In genomic region chr15:75651810-75652543, GRCh38 we compare ENCODE assay signal across 9 cellular contexts. TPM values are rescaled to one million over a fixed set of nuclear protein-coding genes. Genes with fewer than 3 reads are reported as not detected.
DNase-seq lines count a peak whose midpoint lies in the region; ATAC-seq, FAIRE-seq and TF ChIP-seq lines count a peak whose summit lies in the region.
"Had no signal": no experiment of that assay in that cellular context is flagged by ENCODE, and none has a peak within 500 bp of the region (broad histone marks: within the 10 kb centered on the region; RNA-seq: fewer than 3 reads in every experiment).

No MANE protein-coding gene starts in this region.

- peaks cover 8 to 28% (median 25%) of the 10 kb centered on the region in 4 donors for H3K4me1 Mint-ChIP-seq in naive thymus-derived CD8-positive, alpha-beta T cell
- H3K4me1 Mint-ChIP-seq in activated naive CD4-positive, alpha-beta T cell treated with anti-CD3 and anti-CD28 coated beads for 36 hours (ENCODE audit: low read depth): peaks cover 13% of the 10 kb centered on the region

- H3K27me3 ChIP-seq in ACC112 (ENCODE audit: insufficient read depth, low read length) (no peaks in the 10 kb centered on the region), colonic mucosa (no peaks in the 10 kb centered on the region)

- peak overlapping the region in 6 of 10 donors; percentile 16 to 79 (median 50) for H3K27ac Mint-ChIP-seq in naive thymus-derived CD8-positive, alpha-beta T cell
- no peak overlapping the region for H3K27ac Mint-ChIP-seq in activated naive CD4-positive, alpha-beta T cell treated with anti-CD3 and anti-CD28 coated beads for 36 hours

- H3K4me1 ChIP-seq in ACC112 (ENCODE audit: control insufficient read depth, insufficient read depth, low read length, unreplicated experiment) (peaks cover 54% of the 10 kb centered on the region), colonic mucosa (peaks cover 31% of the 10 kb centered on the region)

- CTCF ChIA-PET in activated naive CD4-positive, alpha-beta T cell treated with anti-CD3 and anti-CD28 coated beads for 36 hours (lab: Charles Lee): interaction anchor here (0.6 to 1.1 kb wide), 2 partner anchors 143 to 477 kb away, joined by 4 read pairs; no protein-coding TSS in a partner anchor

- no peak for ATAC-seq in naive thymus-derived CD8-positive, alpha-beta T cell
- no peak for ATAC-seq in HG02870 (IDR thresholded peaks at IDR 0.05; ENCODE audit: unreplicated experiment)

- H3K9ac ChIP-seq in colonic mucosa (ENCODE audit: low read depth in 2 of 2, low read length in 2 of 2): peak overlapping the region; percentile 30 to 52

- peaks cover 92% of the 10 kb centered on the region for H3K79me2 ChIP-seq in ACC112 (ENCODE audit: control insufficient read depth, insufficient read depth, low read length, unreplicated experiment)

- H3K27ac ChIP-seq in ACC112 (ENCODE audit: low read depth, low read length) (peak overlapping the region; percentile 44), KOPT-K1 (ENCODE audit: low read depth, low read length, poor library complexity, severe bottlenecking) (peak overlapping the region; percentile 51), colonic mucosa (peak overlapping the region; percentile 37)

- H3K9me3 ChIP-seq in KOPT-K1 (ENCODE audit: insufficient read depth, low read length, poor library complexity, severe bottlenecking): no peaks in the 10 kb centered on the region
- H3K9me3 ChIP-seq in colonic mucosa: no peaks in the 10 kb centered on the region

- no peaks in the 10 kb centered on the region for H3K27me3 Mint-ChIP-seq in naive thymus-derived CD8-positive, alpha-beta T cell
- no peaks in the 10 kb centered on the region for H3K27me3 Mint-ChIP-seq in activated naive CD4-positive, alpha-beta T cell treated with anti-CD3 and anti-CD28 coated beads for 36 hours (ENCODE audit: low read depth)
- H3K27me3 Mint-ChIP-seq: activated CD4-positive, alpha-beta T cell treated with anti-CD3 and anti-CD28 coated beads for 36 hours had no signal

- TF ChIP-seq CTCF in colonic mucosa (IDR thresholded peaks at IDR 0.05): no peak

- peak overlapping the region in 3 of 10 donors; percentile 52 to 63 (median 62) for H3K4me3 Mint-ChIP-seq in naive thymus-derived CD8-positive, alpha-beta T cell
- H3K4me3 Mint-ChIP-seq in activated naive CD4-positive, alpha-beta T cell treated with anti-CD3 and anti-CD28 coated beads for 36 hours: no peak overlapping the region
- H3K4me3 Mint-ChIP-seq: activated CD4-positive, alpha-beta T cell treated with anti-CD3 and anti-CD28 coated beads for 36 hours had no signal

- H3K9me3 Mint-ChIP-seq in naive thymus-derived CD8-positive, alpha-beta T cell: no peaks in the 10 kb centered on the region
- H3K9me3 Mint-ChIP-seq in activated naive CD4-positive, alpha-beta T cell treated with anti-CD3 and anti-CD28 coated beads for 36 hours: no peaks in the 10 kb centered on the region

- H3K4me3 ChIP-seq in ACC112 (ENCODE audit: low read depth, low read length) (peak overlapping the region; percentile 96), colonic mucosa (peak overlapping the region; percentile 67)

- no peak overlapping the region for H2AFZ ChIP-seq in ACC112 (ENCODE audit: low read length, unreplicated experiment)

- H3K36me3 ChIP-seq in ACC112 (ENCODE audit: insufficient read depth, low read length) (peaks cover 4% of the 10 kb centered on the region; the same call in 1 of the 2 replicates), KOPT-K1 (ENCODE audit: insufficient read depth, low read length) (no peaks in the 10 kb centered on the region), colonic mucosa (no peaks in the 10 kb centered on the region)

- H3K36me3 Mint-ChIP-seq in naive thymus-derived CD8-positive, alpha-beta T cell: no peaks in the 10 kb centered on the region
- no peaks in the 10 kb centered on the region for H3K36me3 Mint-ChIP-seq in activated naive CD4-positive, alpha-beta T cell treated with anti-CD3 and anti-CD28 coated beads for 36 hours (ENCODE audit: low read depth)

- intact Hi-C loops in colonic mucosa (cut with DNase I): no loop called here
- intact Hi-C loops in activated naive CD4-positive, alpha-beta T cell treated with anti-CD3 and anti-CD28 coated beads for 36 hours (cut with micrococcal nuclease): no loop called here

- POLR2A ChIA-PET in naive thymus-derived CD8-positive, alpha-beta T cell (lab: Charles Lee): interaction anchor here (0.5 kb wide), 1 partner anchor 70 kb away, joined by 6 read pairs; no protein-coding TSS in a partner anchor

- FAIRE-seq in RCC 7860 (lab: Jason Lieb, UNC): no peak

- DNase-seq in colonic mucosa: no peak
- peak in 1 of 10 donors; percentile 43 for DNase-seq in naive thymus-derived CD8-positive, alpha-beta T cell
- DNase-seq in RCC 7860 (ENCODE audit: low spot score): no peak
- DNase-seq in DMS153 (lab: John Stamatoyannopoulos, UW): no peak
- no peak for DNase-seq in activated naive CD4-positive, alpha-beta T cell treated with anti-CD3 and anti-CD28 coated beads for 36 hours
- DNase-seq: activated CD4-positive, alpha-beta T cell treated with anti-CD3 and anti-CD28 coated beads for 36 hours had no signal

RNA-seq across cellular contexts. Expression of gene SNX33, which starts 4.3 kb away (rescaled TPM):
- 10 to 100 TPM; 26.2 to 28.1 TPM for total RNA-seq in colonic mucosa
- 1 to 10 TPM; 1.7 TPM for total RNA-seq in naive thymus-derived CD8-positive, alpha-beta T cell
- polyA plus RNA-seq in naive thymus-derived CD8-positive, alpha-beta T cell: under 1 TPM; 0.05 to 0.44 (median 0.30) TPM
- 1 to 10 TPM; 1.1 TPM for total RNA-seq in activated naive CD4-positive, alpha-beta T cell treated with anti-CD3 and anti-CD28 coated beads for 36 hours

RNA-seq across cellular contexts. Expression of gene IMP3, which starts 12.0 kb away (rescaled TPM):
- total RNA-seq in colonic mucosa: 10 to 100 TPM; 55.3 to 94.6 TPM
- total RNA-seq in naive thymus-derived CD8-positive, alpha-beta T cell: 10 to 100 TPM; 94.3 to 95.7 TPM
- 100 to 1,000 TPM; 199 to 256 (median 238) TPM for polyA plus RNA-seq in naive thymus-derived CD8-positive, alpha-beta T cell
- 10 to 100 TPM; 46.1 to 46.8 TPM for total RNA-seq in activated naive CD4-positive, alpha-beta T cell treated with anti-CD3 and anti-CD28 coated beads for 36 hours

RNA-seq across cellular contexts. Expression of gene SNUPN, which starts 26.5 kb away (rescaled TPM):
- total RNA-seq in colonic mucosa: 10 to 100 TPM; 19.1 to 20.7 TPM
- total RNA-seq in naive thymus-derived CD8-positive, alpha-beta T cell: 10 to 100 TPM; 22.8 to 25.0 TPM
- polyA plus RNA-seq in naive thymus-derived CD8-positive, alpha-beta T cell: 10 to 100 TPM; 20.1 to 33.7 (median 21.7) TPM
- total RNA-seq in activated naive CD4-positive, alpha-beta T cell treated with anti-CD3 and anti-CD28 coated beads for 36 hours: 10 to 100 TPM; 28.5 to 33.1 TPM

Comparison
In these comparisons a context has a peak if more than half of its experiments do, and no peak if none do; other contexts are left out.
1. RNA of gene SNX33, which starts 4.3 kb away (total RNA-seq): 26.2 to 28.1 TPM in colonic mucosa; 1.7 TPM in naive thymus-derived CD8-positive, alpha-beta T cell and 1.1 TPM in activated naive CD4-positive, alpha-beta T cell treated with anti-CD3 and anti-CD28 coated beads for 36 hours; every median in the first group is over 4 times any median in the second.
2. Peak in every context shown above with its lines, with median percentiles within 50 percentile points of each other: H3K27ac ChIP-seq.